Comparison of ENCODE assay signal across 1 cellular context in genomic region chr6:7201732-7202541, GRCh38.
TF ChIP-seq lines count a peak whose summit lies in the region.

No MANE protein-coding gene starts in this region.

TF ChIP-seq in K562, 482 proteins besides CTCF, POLR2A, EP300 and RAD21 (continued from another document and continues in another):
- TF ChIP-seq, protein P1, sequence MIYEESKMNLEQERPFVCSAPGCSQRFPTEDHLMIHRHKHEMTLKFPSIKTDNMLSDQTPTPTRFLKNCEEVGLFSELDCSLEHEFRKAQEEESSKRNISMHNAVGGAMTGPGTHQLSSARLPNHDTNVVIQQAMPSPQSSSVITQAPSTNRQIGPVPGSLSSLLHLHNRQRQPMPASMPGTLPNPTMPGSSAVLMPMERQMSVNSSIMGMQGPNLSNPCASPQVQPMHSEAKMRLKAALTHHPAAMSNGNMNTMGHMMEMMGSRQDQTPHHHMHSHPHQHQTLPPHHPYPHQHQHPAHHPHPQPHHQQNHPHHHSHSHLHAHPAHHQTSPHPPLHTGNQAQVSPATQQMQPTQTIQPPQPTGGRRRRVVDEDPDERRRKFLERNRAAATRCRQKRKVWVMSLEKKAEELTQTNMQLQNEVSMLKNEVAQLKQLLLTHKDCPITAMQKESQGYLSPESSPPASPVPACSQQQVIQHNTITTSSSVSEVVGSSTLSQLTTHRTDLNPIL (CRISPR knock-in tag; IDR thresholded peaks at IDR 0.05): no peak
- TF ChIP-seq BRD9 (IDR thresholded peaks at IDR 0.05; ENCODE audit: low read depth, partially characterized antibody): peak; percentile 93
- peak; percentile 89 for TF ChIP-seq SMARCC2 (IDR thresholded peaks at IDR 0.05; ENCODE audit: low read depth)
- TF ChIP-seq, protein P2, sequence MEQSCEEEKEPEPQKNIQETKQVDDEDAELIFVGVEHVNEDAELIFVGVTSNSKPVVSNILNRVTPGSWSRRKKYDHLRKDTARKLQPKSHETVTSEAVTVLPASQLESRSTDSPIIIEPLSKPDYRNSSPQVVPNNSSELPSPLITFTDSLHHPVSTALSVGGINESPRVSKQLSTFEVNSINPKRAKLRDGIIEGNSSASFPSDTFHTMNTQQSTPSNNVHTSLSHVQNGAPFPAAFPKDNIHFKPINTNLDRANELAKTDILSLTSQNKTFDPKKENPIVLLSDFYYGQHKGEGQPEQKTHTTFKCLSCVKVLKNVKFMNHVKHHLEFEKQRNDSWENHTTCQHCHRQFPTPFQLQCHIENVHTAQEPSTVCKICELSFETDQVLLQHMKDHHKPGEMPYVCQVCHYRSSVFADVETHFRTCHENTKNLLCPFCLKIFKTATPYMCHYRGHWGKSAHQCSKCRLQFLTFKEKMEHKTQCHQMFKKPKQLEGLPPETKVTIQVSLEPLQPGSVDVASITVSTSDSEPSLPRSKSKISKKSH (CRISPR knock-in tag; IDR thresholded peaks at IDR 0.05): no peak
- TF ChIP-seq STAT5B (CRISPR knock-in tag; IDR thresholded peaks at IDR 0.05): no peak
- no peak for TF ChIP-seq RBM25 (IDR thresholded peaks at IDR 0.05; ENCODE audit: low read depth, low read length, severe bottlenecking)
- no peak for TF ChIP-seq NUFIP1 (IDR thresholded peaks at IDR 0.05; ENCODE audit: partially characterized antibody)
- TF ChIP-seq ZNF407 (IDR thresholded peaks at IDR 0.05; ENCODE audit: low read depth): no peak
- TF ChIP-seq CTCFL (IDR thresholded peaks at IDR 0.05; ENCODE audit: borderline replicate concordance, insufficient read depth, low read depth, low read length, poor library complexity, severe bottlenecking): no peak
- no peak for TF ChIP-seq ATF2 (CRISPR knock-in tag; IDR thresholded peaks at IDR 0.05)
- TF ChIP-seq U2AF2 (optimal IDR thresholded peaks at IDR 0.05; ENCODE audit: low read depth, low read length): no peak
- no peak for TF ChIP-seq ZC3H8 (IDR thresholded peaks at IDR 0.05)
- TF ChIP-seq ZNF174 (CRISPR knock-in tag; IDR thresholded peaks at IDR 0.05): 0 out of 2 replicates have a peak, but pooled peaks have one; percentile 53
- TF ChIP-seq MAZ (CRISPR knock-in tag; conservative IDR thresholded peaks at IDR 0.05 in 1 of 2, IDR thresholded peaks at IDR 0.05 in 1 of 2): peak; percentile 66 to 72
- TF ChIP-seq ZNF589 (CRISPR knock-in tag; IDR thresholded peaks at IDR 0.05; ENCODE audit: low read depth): peak; percentile 92; the same call in 1 of the 2 replicates
- peak; percentile 87 for TF ChIP-seq FOSL1 (tag; conservative IDR thresholded peaks at IDR 0.05)
- no peak for TF ChIP-seq CREB1 (IDR thresholded peaks at IDR 0.05)
- TF ChIP-seq CREB1 (CRISPR knock-in tag; IDR thresholded peaks at IDR 0.05): no peak
- 0 out of 2 replicates have a peak, but pooled peaks have one; percentile 8 for TF ChIP-seq SMC3 (conservative IDR thresholded peaks at IDR 0.05; ENCODE audit: insufficient read depth, low read depth, low read length)
- TF ChIP-seq NCOA4 (IDR thresholded peaks at IDR 0.05; ENCODE audit: partially characterized antibody): no peak
- 0 out of 2 replicates have a peak, but pooled peaks have one; percentile 35 for TF ChIP-seq DNMT1 (IDR thresholded peaks at IDR 0.05)
- no peak for TF ChIP-seq IRF2 (CRISPR knock-in tag; IDR thresholded peaks at IDR 0.05)
- TF ChIP-seq ERF (CRISPR knock-in tag; IDR thresholded peaks at IDR 0.05): peak; percentile 80; the same call in 1 of the 2 replicates
- no peak for TF ChIP-seq FOXP4 (CRISPR knock-in tag; IDR thresholded peaks at IDR 0.05; ENCODE audit: borderline replicate concordance)
- TF ChIP-seq MTF1 (CRISPR knock-in tag; IDR thresholded peaks at IDR 0.05; ENCODE audit: borderline replicate concordance): no peak
- no peak for TF ChIP-seq ZSCAN32 (CRISPR knock-in tag; IDR thresholded peaks at IDR 0.05)
- 0 out of 2 replicates have a peak, but pooled peaks have one; percentile 40 for TF ChIP-seq PTBP1 (IDR thresholded peaks at IDR 0.05; ENCODE audit: low read depth, low read length)
- no peak for TF ChIP-seq CSDE1 (IDR thresholded peaks at IDR 0.05)
- peak; percentile 85 for TF ChIP-seq POLR2AphosphoS5 (IDR thresholded peaks at IDR 0.05; ENCODE audit: control insufficient read depth, insufficient read depth, low read depth, low read length)
- no peak for TF ChIP-seq ZNF146 (CRISPR knock-in tag; IDR thresholded peaks at IDR 0.05; ENCODE audit: unreplicated experiment)
- TF ChIP-seq, protein P3, sequence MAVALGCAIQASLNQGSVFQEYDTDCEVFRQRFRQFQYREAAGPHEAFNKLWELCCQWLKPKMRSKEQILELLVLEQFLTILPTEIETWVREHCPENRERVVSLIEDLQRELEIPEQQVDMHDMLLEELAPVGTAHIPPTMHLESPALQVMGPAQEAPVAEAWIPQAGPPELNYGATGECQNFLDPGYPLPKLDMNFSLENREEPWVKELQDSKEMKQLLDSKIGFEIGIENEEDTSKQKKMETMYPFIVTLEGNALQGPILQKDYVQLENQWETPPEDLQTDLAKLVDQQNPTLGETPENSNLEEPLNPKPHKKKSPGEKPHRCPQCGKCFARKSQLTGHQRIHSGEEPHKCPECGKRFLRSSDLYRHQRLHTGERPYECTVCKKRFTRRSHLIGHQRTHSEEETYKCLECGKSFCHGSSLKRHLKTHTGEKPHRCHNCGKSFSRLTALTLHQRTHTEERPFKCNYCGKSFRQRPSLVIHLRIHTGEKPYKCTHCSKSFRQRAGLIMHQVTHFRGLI (CRISPR knock-in tag; IDR thresholded peaks at IDR 0.05): 0 out of 2 replicates have a peak, but pooled peaks have one; percentile 78
- TF ChIP-seq ZNF41 (CRISPR knock-in tag; conservative IDR thresholded peaks at IDR 0.05): no peak
- peak; percentile 51; the same call in 1 of the 2 replicates for TF ChIP-seq NCOA1 (IDR thresholded peaks at IDR 0.05; ENCODE audit: low read depth)
- no peak for TF ChIP-seq SFPQ (IDR thresholded peaks at IDR 0.05; ENCODE audit: low read depth, low read length)
- peak; percentile 89; the same call in 1 of the 2 replicates for TF ChIP-seq KLF6 (CRISPR knock-in tag; IDR thresholded peaks at IDR 0.05; ENCODE audit: borderline replicate concordance)
- no peak for TF ChIP-seq SAP30 (IDR thresholded peaks at IDR 0.05; ENCODE audit: borderline replicate concordance, insufficient read depth, low read depth, low read length, poor library complexity, severe bottlenecking)
- peak; percentile 84 for TF ChIP-seq ZBED1 (IDR thresholded peaks at IDR 0.05)
- TF ChIP-seq RBM34 (IDR thresholded peaks at IDR 0.05; ENCODE audit: borderline replicate concordance, insufficient read depth, low read length): no peak
- TF ChIP-seq HDAC8 (tag; IDR thresholded peaks at IDR 0.05): 0 out of 2 replicates have a peak, but pooled peaks have one; percentile 25
- no peak for TF ChIP-seq RFX7 (CRISPR knock-in tag; IDR thresholded peaks at IDR 0.05)
- peak; percentile 84 for TF ChIP-seq ZNF316 (IDR thresholded peaks at IDR 0.05)
